12 cellular contexts compared by ENCODE assay signal in genomic region chr11:8086001-8086479, GRCh38. TPM values are rescaled to one million over a fixed set of nuclear protein-coding genes. Genes with fewer than 3 reads are reported as not detected.
DNase-seq lines count a peak whose midpoint lies in the region; ATAC-seq, FAIRE-seq and TF ChIP-seq lines count a peak whose summit lies in the region.
"Had no signal": no experiment of that assay in that cellular context is flagged by ENCODE, and none has a peak within 500 bp of the region (broad histone marks: within the 10 kb centered on the region; RNA-seq: fewer than 3 reads in every experiment).

No MANE protein-coding gene starts in this region.

- no peak overlapping the region for H3K27ac ChIP-seq in prostate gland

- TF ChIP-seq POLR2A in prostate gland (IDR thresholded peaks at IDR 0.05) (no peak), H54 (IDR thresholded peaks at IDR 0.05; ENCODE audit: low read depth, low read length) (no peak)

- H3K27me3 ChIP-seq in prostate gland (replicated peaks; ENCODE audit: insufficient read depth): no peaks in the 10 kb centered on the region

- H3K9me3 ChIP-seq in prostate gland: no peaks in the 10 kb centered on the region

- no peaks in the 10 kb centered on the region for H3K36me3 ChIP-seq in prostate gland

- FAIRE-seq in H54 (lab: Jason Lieb, UNC): no peak

- peak; percentile 69 for DNase-seq in DMS 273 (lab: John Stamatoyannopoulos, UW; ENCODE audit: unreplicated experiment)
- DNase-seq in NCI-H1417 treated with DMSO at 0.1 percent for 48 hours (lab: John Stamatoyannopoulos, UW): peak; percentile 51
- peak; percentile 42 for DNase-seq in medulla oblongata (ENCODE audit: extremely low spot score)
- no peak for DNase-seq in prostate gland (ENCODE audit: low spot score)
- DNase-seq in stimulated activated CD4-positive, alpha-beta T cell treated with anti-CD3 and anti-CD28 coated beads, Interleukin-4, amount 100 ng/mL, for 24 hours: no peak
- no peak for DNase-seq in H54 (ENCODE audit: insufficient read length, low spot score)
- DNase-seq: activated CD4-positive, alpha-beta T cell treated with anti-CD3 and anti-CD28 coated beads, Interleukin-2, amount 50 U/mL, for 4 hours; activated effector memory CD4-positive, alpha-beta T cell treated with anti-CD3 and anti-CD28 coated beads, Interleukin-2, amount 50 U/mL, for 16 hours; stimulated activated naive CD8-positive, alpha-beta T cell treated with anti-CD3 and anti-CD28 coated beads, Interleukin-15, amount 100 ng/mL, for 72 hours; T-helper 2 cell had no signal

- no peaks in the 10 kb centered on the region for H3K4me1 ChIP-seq in prostate gland (replicated peaks)

- H3K4me3 ChIP-seq in prostate gland: no peak overlapping the region

- intact Hi-C loops in prostate gland (cut with DNase I): loop anchor here (5.0 kb wide), 1 partner anchor 64 kb away; no protein-coding TSS in a partner anchor

- 51% methylated on average over 8 of the region's 8 CpGs for WGBS in prostate gland

- no peak for TF ChIP-seq CTCF in prostate gland (IDR thresholded peaks at IDR 0.05)

- ATAC-seq in SK-N-SH treated with all-trans-retinoic acid at 6 μM for 48 hours (peak; percentile 47), HG03565 (IDR thresholded peaks at IDR 0.05; ENCODE audit: unreplicated experiment) (no peak)
- ATAC-seq: stimulated activated naive CD8-positive, alpha-beta T cell treated with anti-CD3 and anti-CD28 coated beads, Interleukin-15, amount 100 ng/mL, for 72 hours had no signal

TF ChIP-seq in SK-N-SH treated with all-trans-retinoic acid at 6 μM for 48 hours, 23 proteins besides CTCF, POLR2A, EP300 and RAD21:
- no peak for TF ChIP-seq PPARA (CRISPR knock-in tag; IDR thresholded peaks at IDR 0.05; ENCODE audit: borderline replicate concordance)
- TF ChIP-seq ARNTL (CRISPR knock-in tag; IDR thresholded peaks at IDR 0.05; ENCODE audit: borderline replicate concordance, low read depth): no peak
- TF ChIP-seq TOX (CRISPR knock-in tag; IDR thresholded peaks at IDR 0.05; ENCODE audit: borderline replicate concordance): no peak
- TF ChIP-seq TCF4 (CRISPR knock-in tag; IDR thresholded peaks at IDR 0.05; ENCODE audit: borderline replicate concordance): peak; percentile 75
- TF ChIP-seq CREB5 (CRISPR knock-in tag; IDR thresholded peaks at IDR 0.05; ENCODE audit: low read depth): no peak
- TF ChIP-seq, protein P1, sequence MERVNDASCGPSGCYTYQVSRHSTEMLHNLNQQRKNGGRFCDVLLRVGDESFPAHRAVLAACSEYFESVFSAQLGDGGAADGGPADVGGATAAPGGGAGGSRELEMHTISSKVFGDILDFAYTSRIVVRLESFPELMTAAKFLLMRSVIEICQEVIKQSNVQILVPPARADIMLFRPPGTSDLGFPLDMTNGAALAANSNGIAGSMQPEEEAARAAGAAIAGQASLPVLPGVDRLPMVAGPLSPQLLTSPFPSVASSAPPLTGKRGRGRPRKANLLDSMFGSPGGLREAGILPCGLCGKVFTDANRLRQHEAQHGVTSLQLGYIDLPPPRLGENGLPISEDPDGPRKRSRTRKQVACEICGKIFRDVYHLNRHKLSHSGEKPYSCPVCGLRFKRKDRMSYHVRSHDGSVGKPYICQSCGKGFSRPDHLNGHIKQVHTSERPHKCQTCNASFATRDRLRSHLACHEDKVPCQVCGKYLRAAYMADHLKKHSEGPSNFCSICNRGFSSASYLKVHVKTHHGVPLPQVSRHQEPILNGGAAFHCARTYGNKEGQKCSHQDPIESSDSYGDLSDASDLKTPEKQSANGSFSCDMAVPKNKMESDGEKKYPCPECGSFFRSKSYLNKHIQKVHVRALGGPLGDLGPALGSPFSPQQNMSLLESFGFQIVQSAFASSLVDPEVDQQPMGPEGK (CRISPR knock-in tag; IDR thresholded peaks at IDR 0.05; ENCODE audit: borderline replicate concordance): no peak
- no peak for TF ChIP-seq GLIS3 (CRISPR knock-in tag; IDR thresholded peaks at IDR 0.05)
- TF ChIP-seq SNAI2 (CRISPR knock-in tag; IDR thresholded peaks at IDR 0.05): 0 out of 2 replicates have a peak, but pooled peaks have one; percentile 27
- TF ChIP-seq TSHZ2 (CRISPR knock-in tag; IDR thresholded peaks at IDR 0.05): peak; percentile 96
- TF ChIP-seq CSDC2 (CRISPR knock-in tag; IDR thresholded peaks at IDR 0.05): no peak
- TF ChIP-seq ZNF70 (CRISPR knock-in tag; IDR thresholded peaks at IDR 0.05): peak; percentile 41; the same call in 1 of the 2 replicates
- TF ChIP-seq BACH2 (CRISPR knock-in tag; IDR thresholded peaks at IDR 0.05; ENCODE audit: borderline replicate concordance): no peak
- no peak for TF ChIP-seq ZC3H10 (CRISPR knock-in tag; IDR thresholded peaks at IDR 0.05)
- no peak for TF ChIP-seq ZFP3 (CRISPR knock-in tag; IDR thresholded peaks at IDR 0.05)
- no peak for TF ChIP-seq OSR1 (CRISPR knock-in tag; IDR thresholded peaks at IDR 0.05)
- TF ChIP-seq ESRRG (CRISPR knock-in tag; IDR thresholded peaks at IDR 0.05): no peak
- TF ChIP-seq ZNF8 (CRISPR knock-in tag; IDR thresholded peaks at IDR 0.05): 0 out of 2 replicates have a peak, but pooled peaks have one; percentile 38
- TF ChIP-seq, protein P2, sequence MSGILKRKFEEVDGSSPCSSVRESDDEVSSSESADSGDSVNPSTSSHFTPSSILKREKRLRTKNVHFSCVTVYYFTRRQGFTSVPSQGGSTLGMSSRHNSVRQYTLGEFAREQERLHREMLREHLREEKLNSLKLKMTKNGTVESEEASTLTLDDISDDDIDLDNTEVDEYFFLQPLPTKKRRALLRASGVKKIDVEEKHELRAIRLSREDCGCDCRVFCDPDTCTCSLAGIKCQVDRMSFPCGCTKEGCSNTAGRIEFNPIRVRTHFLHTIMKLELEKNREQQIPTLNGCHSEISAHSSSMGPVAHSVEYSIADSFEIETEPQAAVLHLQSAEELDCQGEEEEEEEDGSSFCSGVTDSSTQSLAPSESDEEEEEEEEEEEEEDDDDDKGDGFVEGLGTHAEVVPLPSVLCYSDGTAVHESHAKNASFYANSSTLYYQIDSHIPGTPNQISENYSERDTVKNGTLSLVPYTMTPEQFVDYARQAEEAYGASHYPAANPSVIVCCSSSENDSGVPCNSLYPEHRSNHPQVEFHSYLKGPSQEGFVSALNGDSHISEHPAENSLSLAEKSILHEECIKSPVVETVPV (CRISPR knock-in tag; IDR thresholded peaks at IDR 0.05): 0 out of 2 replicates have a peak, but pooled peaks have one; percentile 40
- peak; percentile 83 for TF ChIP-seq ISL1 (CRISPR knock-in tag; IDR thresholded peaks at IDR 0.05)

RNA-seq across cellular contexts. Expression of gene TUB, which starts 5.0 kb away (rescaled TPM):
- 10 to 100 TPM in 1 of 2 donors, 1 to 10 TPM in 1; 9.2 to 14.5 TPM for total RNA-seq in prostate gland

Comparison
In these comparisons a context has a peak if more than half of its experiments do, and no peak if none do; other contexts are left out.
1. DNase-seq: peak in DMS 273 (single experiment), NCI-H1417 treated with DMSO at 0.1 percent for 48 hours (single experiment) and medulla oblongata (single experiment); none in prostate gland (single experiment), stimulated activated CD4-positive, alpha-beta T cell treated with anti-CD3 and anti-CD28 coated beads, Interleukin-4, amount 100 ng/mL, for 24 hours (single experiment) and H54 (single experiment).